In the genomic region with DNA sequence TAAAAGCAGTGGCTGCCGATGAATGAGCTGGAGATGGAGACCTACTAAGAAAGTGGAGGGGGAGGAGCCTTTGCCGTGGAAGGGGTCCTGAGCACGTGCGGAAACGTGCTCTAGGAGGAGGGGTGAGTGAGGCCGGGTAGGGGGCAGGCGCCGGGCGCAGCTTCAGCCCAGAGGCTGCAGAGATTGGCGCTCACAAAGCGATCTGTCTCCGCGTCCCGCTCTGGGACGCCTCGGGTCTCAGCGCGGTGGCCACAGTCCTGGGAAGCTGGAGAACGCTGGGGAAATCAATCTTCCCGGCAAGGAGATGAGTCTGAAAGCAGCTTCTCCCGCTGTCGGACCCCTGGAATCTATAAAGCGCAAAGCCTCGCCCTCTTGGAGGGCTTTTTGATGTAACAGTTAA, we compare ENCODE assay signal across 8 cellular contexts. TPM values are rescaled to one million over a fixed set of nuclear protein-coding genes. Genes with fewer than 3 reads are reported as not detected.
DNase-seq lines count a peak whose midpoint lies in the region; ATAC-seq and TF ChIP-seq lines count a peak whose summit lies in the region.

No MANE protein-coding gene starts in this region.

- H3K36me3 Mint-ChIP-seq in activated CD4-positive, alpha-beta T cell treated with anti-CD3 and anti-CD28 coated beads, Interleukin-2, amount 10 ng/mL, durations not matched to agents 24 days and 14 days (ENCODE audit: low read depth) = no peaks in the 10 kb centered on the region
- no peaks in the 10 kb centered on the region for H3K36me3 Mint-ChIP-seq in T-cell

- ATAC-seq in GM18868 (IDR thresholded peaks at IDR 0.05; ENCODE audit: unreplicated experiment) (peak; percentile 47), GM18517 (IDR thresholded peaks at IDR 0.05; ENCODE audit: unreplicated experiment) (no peak), HG03025 (IDR thresholded peaks at IDR 0.05; ENCODE audit: low FRiP score, unreplicated experiment) (no peak), T-cell (replicated peaks in 1 of 4) (no peak)

- H3K27me3 ChIP-seq in iPS-18a (ENCODE audit: control insufficient read depth, insufficient read depth, low read length) (peaks cover 92% of the 10 kb centered on the region), skeletal muscle tissue (ENCODE audit: control insufficient read depth in 3 of 3, insufficient read depth in 3 of 3, low read length in 3 of 3) (no peaks in the 10 kb centered on the region)

- peaks cover 52% of the 10 kb centered on the region for H3K27me3 Mint-ChIP-seq in activated CD4-positive, alpha-beta T cell treated with anti-CD3 and anti-CD28 coated beads, Interleukin-2, amount 10 ng/mL, durations not matched to agents 24 days and 14 days
- H3K27me3 Mint-ChIP-seq in T-cell = peaks cover 51 to 65% of the 10 kb centered on the region in 2 donors

- POLR2A ChIA-PET in T-cell (lab: Charles Lee) = no interaction called here

- DNase-seq in activated CD4-positive, alpha-beta T cell treated with anti-CD3 and anti-CD28 coated beads, Interleukin-2, amount 10 ng/mL, durations not matched to agents 24 days and 14 days = no peak
- no peak for DNase-seq in T-cell

- CTCF ChIA-PET in T-cell (lab: Charles Lee) = no interaction called here

- H3K36me3 ChIP-seq in iPS-18a (ENCODE audit: control insufficient read depth, low read depth, low read length) = no peaks in the 10 kb centered on the region
- no peaks in the 10 kb centered on the region for H3K36me3 ChIP-seq in skeletal muscle tissue (ENCODE audit: control insufficient read depth in 3 of 3, insufficient read depth in 3 of 3, low read length in 3 of 3)

- H3K4me1 ChIP-seq in iPS-18a (ENCODE audit: control insufficient read depth, low read depth, low read length) = peaks cover 10% of the 10 kb centered on the region
- H3K4me1 ChIP-seq in skeletal muscle tissue (ENCODE audit: control insufficient read depth in 3 of 3, insufficient read depth in 3 of 3, low read length in 3 of 3) = peaks cover 0 to 6% (median 0%) of the 10 kb centered on the region in 3 donors

- no peaks in the 10 kb centered on the region for H3K4me1 Mint-ChIP-seq in activated CD4-positive, alpha-beta T cell treated with anti-CD3 and anti-CD28 coated beads, Interleukin-2, amount 10 ng/mL, durations not matched to agents 24 days and 14 days
- peaks cover 0 to 8% (median 4%) of the 10 kb centered on the region in 3 donors for H3K4me1 Mint-ChIP-seq in T-cell

- H3K9me3 ChIP-seq in iPS-18a (ENCODE audit: control insufficient read depth, low read depth, low read length) (no peaks in the 10 kb centered on the region), skeletal muscle tissue (ENCODE audit: control insufficient read depth in 3 of 3, low read length in 3 of 3) (no peaks in the 10 kb centered on the region)

- intact Hi-C loops in activated CD4-positive, alpha-beta T cell treated with anti-CD3 and anti-CD28 coated beads, Interleukin-2, amount 10 ng/mL, durations not matched to agents 24 days and 14 days (cut with micrococcal nuclease) = no loop called here

- H3K27ac ChIP-seq in iPS-18a (ENCODE audit: low read length) (no peak overlapping the region), skeletal muscle tissue (ENCODE audit: low read depth, low read length) (peak overlapping the region; percentile 56)

- H3K27ac Mint-ChIP-seq in activated CD4-positive, alpha-beta T cell treated with anti-CD3 and anti-CD28 coated beads, Interleukin-2, amount 10 ng/mL, durations not matched to agents 24 days and 14 days = no peak overlapping the region
- no peak overlapping the region for H3K27ac Mint-ChIP-seq in T-cell

- TF ChIP-seq CTCF in WI38 (IDR thresholded peaks at IDR 0.05; ENCODE audit: low read depth, low read length) = no peak

- no peak overlapping the region for H3K4me3 Mint-ChIP-seq in activated CD4-positive, alpha-beta T cell treated with anti-CD3 and anti-CD28 coated beads, Interleukin-2, amount 10 ng/mL, durations not matched to agents 24 days and 14 days
- H3K4me3 Mint-ChIP-seq in T-cell = peak overlapping the region in 1 of 3 donors; percentile 12

- H3K4me3 ChIP-seq in WI38 (ENCODE audit: low read depth, low read length) (peak overlapping the region; percentile 47), iPS-18a (ENCODE audit: low read length) (peak overlapping the region; percentile 76), skeletal muscle tissue (ENCODE audit: low read length in 3 of 3) (peak overlapping the region; percentile 70 to 77 (median 70))

- no peaks in the 10 kb centered on the region for H3K9me3 Mint-ChIP-seq in activated CD4-positive, alpha-beta T cell treated with anti-CD3 and anti-CD28 coated beads, Interleukin-2, amount 10 ng/mL, durations not matched to agents 24 days and 14 days
- H3K9me3 Mint-ChIP-seq in T-cell = no peaks in the 10 kb centered on the region

- H3K9ac ChIP-seq in iPS-18a (ENCODE audit: low read length) (no peak overlapping the region), skeletal muscle tissue (ENCODE audit: low read depth in 1 of 3, low read length in 3 of 3) (peak overlapping the region; percentile 48 to 74 (median 61))

RNA-seq across cellular contexts. Expression of gene ARHGAP6, which starts 0.5 kb away (rescaled TPM):
- total RNA-seq in skeletal muscle tissue (8.4 TPM), T-cell (under 1 TPM in 3 of 5 donors, not detected in 2; 0.09 to 0.13 (median 0.12) TPM)
- not detected in 2 replicates for total RNA-seq in activated CD4-positive, alpha-beta T cell treated with anti-CD3 and anti-CD28 coated beads, Interleukin-2, amount 10 ng/mL, durations not matched to agents 24 days and 14 days
